In genomic region chr22:46068908-46069481, GRCh38 we compare ENCODE assay signal across 8 cellular contexts.
DNase-seq lines count a peak whose midpoint lies in the region; ATAC-seq and TF ChIP-seq lines count a peak whose summit lies in the region.

No MANE protein-coding gene starts in this region.

- H2AFZ ChIP-seq in SK-N-SH (ENCODE audit: low read depth): no peak overlapping the region

- no peak for TF ChIP-seq RAD21 in SK-N-SH (IDR thresholded peaks at IDR 0.05; ENCODE audit: low read length)

- H3K4me2 ChIP-seq in SK-N-SH: peak overlapping the region; percentile 95

- 0% methylated on average over 7 of the region's 8 CpGs for WGBS in SK-N-SH (ENCODE audit: low lambda C conversion rate)

- ATAC-seq in GM21367 (IDR thresholded peaks at IDR 0.05; ENCODE audit: unreplicated experiment) (no peak), GM21717 (IDR thresholded peaks at IDR 0.05; ENCODE audit: unreplicated experiment) (no peak)

- H3K79me2 ChIP-seq in SK-N-SH (ENCODE audit: insufficient read depth): peaks cover 89% of the 10 kb centered on the region

- no peaks in the 10 kb centered on the region for H3K27me3 ChIP-seq in SK-N-SH (ENCODE audit: insufficient read depth)

- peaks cover 17 to 32% of the 10 kb centered on the region in 2 experiments; a peak in 3 of 4 replicates for H3K4me1 ChIP-seq in SK-N-SH (ENCODE audit: control insufficient read depth in 1 of 2, insufficient read depth in 2 of 2, low read depth in 1 of 2, low read length in 1 of 2)

- TF ChIP-seq CTCF in SK-N-SH (IDR thresholded peaks at IDR 0.05) (no peak), fibroblast of mammary gland (conservative IDR thresholded peaks at IDR 0.05; ENCODE audit: control insufficient read depth, insufficient read depth, low read depth, low read length) (no peak)

- peaks cover 49% of the 10 kb centered on the region for H3K4me1 Mint-ChIP-seq in activated T-cell treated with anti-CD3 and anti-CD28 coated beads, Interleukin-2, amount 50 U/mL, for 24 hours (ENCODE audit: low read depth)

- POLR2A ChIA-PET in SK-N-SH (lab: Yijun Ruan, JAX): interaction anchor here (1.2 to 3.3 kb wide), 10 partner anchors 10 to 62 kb away, joined by 4 to 54 read pairs (median 12); no protein-coding TSS in a partner anchor

- H3K4me3 Mint-ChIP-seq in activated T-cell treated with anti-CD3 and anti-CD28 coated beads, Interleukin-2, amount 50 U/mL, for 24 hours: peak overlapping the region; percentile 85

- peaks cover 43% of the 10 kb centered on the region for H3F3A ChIP-seq in SK-N-SH (replicated peaks; ENCODE audit: insufficient read depth)

- peak in 1 of 2 experiments; percentile 72; a peak in 1 of 4 replicates for TF ChIP-seq EP300 in SK-N-SH (IDR thresholded peaks at IDR 0.05; ENCODE audit: borderline replicate concordance in 1 of 2, low read depth in 1 of 2, low read length in 1 of 2)

- H3K9me3 Mint-ChIP-seq in activated T-cell treated with anti-CD3 and anti-CD28 coated beads, Interleukin-2, amount 50 U/mL, for 24 hours: no peaks in the 10 kb centered on the region

- H3K9me2 ChIP-seq in SK-N-SH: no peaks in the 10 kb centered on the region

- peak overlapping the region; percentile 100 for H3K27ac ChIP-seq in SK-N-SH (ENCODE audit: low read depth in 2 of 2, low read length in 1 of 2)

- peak overlapping the region; percentile 91 for H3K27ac Mint-ChIP-seq in activated T-cell treated with anti-CD3 and anti-CD28 coated beads, Interleukin-2, amount 50 U/mL, for 24 hours

- DNase-seq in activated T-cell treated with anti-CD3 and anti-CD28 coated beads, Interleukin-2, amount 50 U/mL, for 24 hours: no peak
- no peak for DNase-seq in activated T-cell treated with anti-CD3 and anti-CD28 coated beads, Interleukin-2, amount 50 U/mL, for 48 hours
- no peak for DNase-seq in SK-N-SH
- peak; percentile 86 for DNase-seq in fibroblast of mammary gland (ENCODE audit: low read depth)
- peak; percentile 73 for DNase-seq in renal cortical epithelial cell (ENCODE audit: low read depth)
- no peak for DNase-seq in COR-L47 (lab: John Stamatoyannopoulos, UW)

- H4K20me1 ChIP-seq in SK-N-SH (ENCODE audit: insufficient read depth): peaks cover 17% of the 10 kb centered on the region

- H3K9me3 ChIP-seq in SK-N-SH: no peaks in the 10 kb centered on the region

- peaks cover 14 to 16% of the 10 kb centered on the region in 2 experiments for H3K36me3 ChIP-seq in SK-N-SH (replicated peaks in 1 of 2; ENCODE audit: control insufficient read depth in 1 of 2, insufficient read depth in 2 of 2, low read length in 1 of 2)

- CTCF ChIA-PET in SK-N-SH (lab: Yijun Ruan, JAX): interaction anchor here (0.9 to 2.6 kb wide), 8 partner anchors 9 to 63 kb away, joined by 3 to 18 read pairs (median 6); no protein-coding TSS in a partner anchor

- H3K36me3 Mint-ChIP-seq in activated T-cell treated with anti-CD3 and anti-CD28 coated beads, Interleukin-2, amount 50 U/mL, for 24 hours (ENCODE audit: low read depth): peaks cover 5% of the 10 kb centered on the region

- H3K4me3 ChIP-seq in SK-N-SH (ENCODE audit: low read depth in 2 of 2, low read length in 1 of 2) (peak overlapping the region; percentile 69 to 92), fibroblast of mammary gland (ENCODE audit: control insufficient read depth, low read depth, low read length) (peak overlapping the region; percentile 70)

- peak overlapping the region; percentile 99 for H3K9ac ChIP-seq in SK-N-SH

- H3K27me3 Mint-ChIP-seq in activated T-cell treated with anti-CD3 and anti-CD28 coated beads, Interleukin-2, amount 50 U/mL, for 24 hours: peaks cover 10% of the 10 kb centered on the region

TF ChIP-seq in SK-N-SH, 30 proteins besides CTCF, POLR2A, EP300 and RAD21 (continues in another document):
- TF ChIP-seq TAF1 (IDR thresholded peaks at IDR 0.05; ENCODE audit: borderline replicate concordance, low read depth, low read length): peak; percentile 79
- no peak for TF ChIP-seq NRF1 (IDR thresholded peaks at IDR 0.05; ENCODE audit: low read depth, low read length)
- no peak for TF ChIP-seq YY1 (IDR thresholded peaks at IDR 0.05; ENCODE audit: low read depth)
- no peak for TF ChIP-seq FOXJ3 (CRISPR knock-in tag; IDR thresholded peaks at IDR 0.05)
- TF ChIP-seq GATA2 (CRISPR knock-in tag; IDR thresholded peaks at IDR 0.05): no peak
- TF ChIP-seq CHD2 (IDR thresholded peaks at IDR 0.05; ENCODE audit: low read length, partially characterized antibody): no peak
- TF ChIP-seq PBX3 (IDR thresholded peaks at IDR 0.05): peak; percentile 83
- 0 out of 2 replicates have a peak, but pooled peaks have one; percentile 51 for TF ChIP-seq MAX (IDR thresholded peaks at IDR 0.05; ENCODE audit: low read depth)
- no peak for TF ChIP-seq MEF2A (IDR thresholded peaks at IDR 0.05; ENCODE audit: borderline replicate concordance, low read depth)
- no peak for TF ChIP-seq ZBTB33 (IDR thresholded peaks at IDR 0.05; ENCODE audit: borderline replicate concordance, low read depth)
- TF ChIP-seq POLR2AphosphoS5 (IDR thresholded peaks at IDR 0.05; ENCODE audit: low read depth, low read length): peak; percentile 72; the same call in 1 of the 2 replicates
- peak; percentile 30; the same call in 1 of the 2 replicates for TF ChIP-seq RXRA (IDR thresholded peaks at IDR 0.05; ENCODE audit: borderline replicate concordance, low read depth)
- no peak for TF ChIP-seq EZH2phosphoT487 (IDR thresholded peaks at IDR 0.05; ENCODE audit: borderline replicate concordance, low read depth)
- TF ChIP-seq TEAD4 (IDR thresholded peaks at IDR 0.05; ENCODE audit: borderline replicate concordance, insufficient read depth): peak; percentile 47; the same call in 1 of the 2 replicates
- TF ChIP-seq RFX5 (IDR thresholded peaks at IDR 0.05; ENCODE audit: low read length): no peak
- TF ChIP-seq TCF12 (IDR thresholded peaks at IDR 0.05): peak; percentile 69
- no peak for TF ChIP-seq MXI1 (IDR thresholded peaks at IDR 0.05; ENCODE audit: low read depth, low read length)
- no peak for TF ChIP-seq FOXM1 (IDR thresholded peaks at IDR 0.05; ENCODE audit: low read depth)
- TF ChIP-seq JUND (IDR thresholded peaks at IDR 0.05): peak; percentile 46; the same call in 1 of the 2 replicates
- TF ChIP-seq IRF3 (IDR thresholded peaks at IDR 0.05; ENCODE audit: low read depth, low read length): no peak
- TF ChIP-seq SIN3A (IDR thresholded peaks at IDR 0.05; ENCODE audit: borderline replicate concordance, low read depth, low read length): peak; percentile 19; the same call in 1 of the 2 replicates
- TF ChIP-seq USF2 (IDR thresholded peaks at IDR 0.05; ENCODE audit: borderline replicate concordance, low read depth, low read length): no peak
- TF ChIP-seq FOSL2 (IDR thresholded peaks at IDR 0.05; ENCODE audit: borderline replicate concordance, low read depth): peak; percentile 71

Comparison
In these comparisons a context has a peak if more than half of its experiments do, and no peak if none do; other contexts are left out.
1. DNase-seq: peak in fibroblast of mammary gland (single experiment) and renal cortical epithelial cell (single experiment); none in activated T-cell treated with anti-CD3 and anti-CD28 coated beads, Interleukin-2, amount 50 U/mL, for 24 hours (single experiment), activated T-cell treated with anti-CD3 and anti-CD28 coated beads, Interleukin-2, amount 50 U/mL, for 48 hours (0 of 2), SK-N-SH (single experiment) and COR-L47 (single experiment).